ENCODE assay signal across 1 cellular context in the genomic region with DNA sequence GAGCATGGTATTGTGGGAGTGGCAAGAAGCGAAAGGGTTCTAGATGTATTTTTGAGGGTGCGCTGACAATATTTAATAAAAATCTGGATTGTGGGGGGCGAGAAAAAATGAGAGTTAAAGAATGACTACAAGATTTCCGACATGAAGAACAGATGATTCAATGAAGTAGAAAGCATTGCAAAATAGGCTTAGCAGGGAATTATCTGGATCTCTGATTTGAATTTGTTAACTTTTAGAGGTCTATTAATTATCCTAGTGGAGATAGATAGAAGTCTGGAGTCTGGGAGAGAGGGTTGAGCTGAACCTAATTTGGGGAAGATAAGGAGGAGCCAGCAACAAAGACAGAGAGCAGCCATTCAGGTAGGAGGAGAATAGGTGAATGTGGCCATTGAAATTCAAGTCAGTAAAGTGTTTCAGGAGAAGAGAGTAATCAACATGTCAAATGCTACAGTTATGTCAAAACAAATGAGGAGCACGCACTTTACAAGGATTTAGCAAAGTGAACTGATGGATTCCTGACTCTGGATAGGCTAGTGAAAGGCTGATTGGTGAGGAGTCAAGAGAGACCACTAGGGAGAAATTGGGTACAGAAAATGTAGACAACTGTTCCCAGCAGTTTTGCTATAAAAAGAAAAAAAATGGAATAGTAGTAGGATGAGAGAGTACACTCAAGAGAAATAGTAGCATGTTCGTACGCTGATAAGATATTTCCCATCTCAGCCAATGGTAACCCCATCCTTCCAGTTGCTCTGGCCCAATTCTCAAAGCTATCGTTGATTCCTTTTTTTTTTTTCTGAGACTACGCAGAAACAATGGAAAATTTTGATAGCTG.
A peak's percentile ranks its signal among the peaks of the same experiment; 100 is the strongest.
TF ChIP-seq lines count a peak whose summit lies in the region.

No MANE protein-coding gene starts in this region.

TF ChIP-seq in H1, 55 proteins besides CTCF, POLR2A, EP300 and RAD21:
- TF ChIP-seq JUND (IDR thresholded peaks at IDR 0.05; ENCODE audit: low read length) (no peak), CREB1 (IDR thresholded peaks at IDR 0.05) (no peak), NANOG (IDR thresholded peaks at IDR 0.05; ENCODE audit: insufficient read depth, low read depth, low read length, poor library complexity, severe bottlenecking) (peak; percentile 22), SP1 (IDR thresholded peaks at IDR 0.05; ENCODE audit: low read depth, low read length) (0 out of 2 replicates have a peak, but pooled peaks have one; percentile 8), GABPA (IDR thresholded peaks at IDR 0.05; ENCODE audit: borderline replicate concordance, insufficient read depth, low read length) (no peak)
TF ChIP-seq in H1: peak in this region for 2.
